Comparison of ENCODE assay signal across 8 cellular contexts in genomic region chr21:33491373-33492102, GRCh38. TPM values are rescaled to one million over a fixed set of nuclear protein-coding genes. Genes with fewer than 3 reads are reported as not detected.
DNase-seq lines count a peak whose midpoint lies in the region; FAIRE-seq lines count a peak whose summit lies in the region.

Gene DNAJC28 (minus strand): TSS chr21:33491716. CDS start chr21:33489393, 2,323 bp downstream.

- H3K9me3 ChIP-seq in HAP-1: no peaks in the 10 kb centered on the region
- H3K9me3 ChIP-seq in MG63: no peaks in the 10 kb centered on the region
- no peaks in the 10 kb centered on the region for H3K9me3 ChIP-seq in neuron (ENCODE audit: low read length)
- no peaks in the 10 kb centered on the region for H3K9me3 ChIP-seq in subcutaneous abdominal adipose tissue (ENCODE audit: control insufficient read depth in 5 of 5, low read length in 5 of 5)

- H3K27me3 ChIP-seq in HAP-1 (ENCODE audit: low read depth) (no peaks in the 10 kb centered on the region), MG63 (peaks cover 2% of the 10 kb centered on the region; the same call in 1 of the 2 replicates), neuron (ENCODE audit: insufficient read depth, low read length) (no peaks in the 10 kb centered on the region), subcutaneous abdominal adipose tissue (ENCODE audit: control insufficient read depth in 5 of 5, insufficient read depth in 4 of 5, low read length in 5 of 5) (no peaks in the 10 kb centered on the region)

- H2AFZ ChIP-seq in neuron (ENCODE audit: low read depth, low read length): peak within 1 kb of the TSS; percentile 72

- no peaks in the 10 kb centered on the region for H3K4me1 ChIP-seq in HAP-1
- peaks cover 5% of the 10 kb centered on the region for H3K4me1 ChIP-seq in neuron (ENCODE audit: insufficient read depth, low read length)
- H3K4me1 ChIP-seq in subcutaneous abdominal adipose tissue (ENCODE audit: control insufficient read depth in 5 of 5, insufficient read depth in 5 of 5, low read length in 5 of 5): peaks cover 0 to 15% (median 13%) of the 10 kb centered on the region in 5 donors

- FAIRE-seq in G401.6 (lab: Jason Lieb, UNC): peak; percentile 90

- H3K4me3 ChIP-seq in HAP-1 (peak within 1 kb of the TSS; percentile 70), MG63 (peak within 1 kb of the TSS; percentile 91), neuron (ENCODE audit: low read length) (peak within 1 kb of the TSS; percentile 73), subcutaneous abdominal adipose tissue (ENCODE audit: low read depth in 1 of 5, low read length in 5 of 5) (peak within 1 kb of the TSS; percentile 92 to 96 (median 94))

- peak within 1 kb of the TSS in 4 of 5 donors; percentile 68 to 83 (median 78) for H3K9ac ChIP-seq in subcutaneous abdominal adipose tissue (ENCODE audit: low read length in 5 of 5)

- DNase-seq in HAP-1 (ENCODE audit: low spot score in 2 of 2): peak; percentile 91 to 96
- peak; percentile 89 for DNase-seq in MG63
- peak; percentile 69 for DNase-seq in SIG-M5 (lab: John Stamatoyannopoulos, UW)
- peak; percentile 75 to 91 (median 86) for DNase-seq in activated naive CD4-positive, alpha-beta T cell (lab: John Stamatoyannopoulos, UW)
- DNase-seq in foreskin melanocyte: peak; percentile 86

- in situ Hi-C loops in HAP-1 (cut with MboI; ENCODE audit: low sequenced_read_pairs): loop anchor here (25.0 kb wide), 1 partner anchor 96 kb away; the partner anchor contains the start of gene DONSON

- H3K36me3 ChIP-seq in HAP-1 (replicated peaks): no peaks in the 10 kb centered on the region
- no peaks in the 10 kb centered on the region for H3K36me3 ChIP-seq in MG63
- H3K36me3 ChIP-seq in neuron (ENCODE audit: insufficient read depth, low read length): no peaks in the 10 kb centered on the region
- no peaks in the 10 kb centered on the region for H3K36me3 ChIP-seq in subcutaneous abdominal adipose tissue (ENCODE audit: control insufficient read depth in 5 of 5, insufficient read depth in 5 of 5, low read length in 5 of 5)

- H3K27ac ChIP-seq in subcutaneous abdominal adipose tissue (ENCODE audit: low read depth, low read length): peak within 1 kb of the TSS; percentile 74

RNA-seq across cellular contexts. Expression of gene DNAJC28, which starts in this region (rescaled TPM):
- total RNA-seq in MG63 (2014; rRNA removed; shearing (Covaris generic); ENCODE audit: low replicate concordance): 0.72 and 1.1 TPM in 2 replicates

Comparison
In these comparisons a context has a peak if more than half of its experiments do, and no peak if none do; other contexts are left out.
1. Peak in every context shown above with its lines: DNase-seq, H3K4me3 ChIP-seq and H3K27ac ChIP-seq.